In the genomic region with DNA sequence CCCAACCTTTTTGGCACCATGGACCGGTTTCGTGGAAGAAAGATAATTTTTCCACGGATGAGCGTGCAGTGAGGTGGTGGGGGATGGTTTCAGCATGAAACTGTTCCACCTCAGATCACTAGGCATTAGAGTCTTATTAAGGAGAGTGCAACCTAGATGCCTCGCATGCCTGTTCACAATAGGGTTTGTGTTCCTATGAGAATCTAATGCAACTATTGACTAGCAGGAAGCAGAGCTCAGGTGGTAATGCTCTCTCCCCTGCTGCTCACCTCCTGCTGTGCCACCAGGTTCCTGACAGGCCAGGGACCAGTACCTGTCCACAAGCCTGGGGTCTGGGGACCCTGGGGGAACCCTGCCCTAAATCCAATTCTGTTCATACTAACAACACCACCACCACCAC, we compare ENCODE assay signal across 29 cellular contexts.
"Had no signal": no experiment of that assay in that cellular context is flagged by ENCODE, and none has a peak within 500 bp of the region (broad histone marks: within the 10 kb centered on the region; RNA-seq: fewer than 3 reads in every experiment).

No MANE protein-coding gene starts in this region.

- H3K9me3 ChIP-seq: ovary, psoas muscle, right lobe of liver, sigmoid colon, stomach, thoracic aorta, thyroid gland, transverse colon, upper lobe of right lung, uterus had no signal

- H3K27ac Mint-ChIP-seq: naive thymus-derived CD8-positive, alpha-beta T cell; natural killer cell treated with Interleukin-12 subunit alpha and Interleukin-12 subunit beta and Interleukin-15 and Interleukin-18, amount 100 ng/mL, for 72 hours; nephron progenitor cell; progenitor cell of endocrine pancreas; stimulated activated effector memory CD8-positive, alpha-beta T cell treated with anti-CD3 and anti-CD28 coated beads, Interleukin-12 subunit alpha, Interleukin-12 subunit beta, amount 100 ng/mL, for 72 hours; stimulated activated naive B cell treated with anti-CD40 and anti-IgM and Interleukin-4, amounts not matched to agents 10 μg/mL and 1 μg/mL and 100 μg/mL, for 72 hours; stimulated activated naive CD8-positive, alpha-beta T cell treated with anti-CD3 and anti-CD28 coated beads, Interleukin-15, Interleukin-2, amounts not matched to agents 100 ng/mL and 50 ng/mL, for 24 hours; type B pancreatic cell had no signal

- H2AFZ ChIP-seq: parathyroid adenoma had no signal

- H3K27me3 ChIP-seq: ovary, right lobe of liver, sigmoid colon, stomach, thyroid gland, transverse colon, upper lobe of right lung, uterus had no signal

- H3K79me2 ChIP-seq: parathyroid adenoma had no signal

- H3K27me3 Mint-ChIP-seq: progenitor cell of endocrine pancreas, type B pancreatic cell had no signal

- H3K36me3 Mint-ChIP-seq: naive thymus-derived CD8-positive, alpha-beta T cell; natural killer cell treated with Interleukin-12 subunit alpha and Interleukin-12 subunit beta and Interleukin-15 and Interleukin-18, amount 100 ng/mL, for 72 hours; stimulated activated effector memory CD8-positive, alpha-beta T cell treated with anti-CD3 and anti-CD28 coated beads, Interleukin-12 subunit alpha, Interleukin-12 subunit beta, amount 100 ng/mL, for 72 hours; stimulated activated naive B cell treated with anti-CD40 and anti-IgM and Interleukin-4, amounts not matched to agents 10 μg/mL and 1 μg/mL and 100 μg/mL, for 72 hours; type B pancreatic cell had no signal

- DNase-seq: naive thymus-derived CD8-positive, alpha-beta T cell; nephron progenitor cell; occipital lobe; ovary; posterior cingulate gyrus; psoas muscle; right cardiac atrium; right lobe of liver; sigmoid colon; small intestine; stimulated activated CD4-positive, alpha-beta T cell treated with anti-CD3 and anti-CD28 coated beads, Interleukin-15, amount 100 ng/mL, for 24 hours; stimulated activated CD4-positive, alpha-beta T cell treated with anti-CD3 and anti-CD28 coated beads, Interleukin-2, amount 100 ng/mL, for 24 hours; stimulated activated CD4-positive, alpha-beta T cell treated with anti-CD3 and anti-CD28 coated beads, Interleukin-2, amount 100 ng/mL, for 48 hours; stimulated activated CD4-positive, alpha-beta T cell treated with anti-CD3 and anti-CD28 coated beads, Interleukin-4, amount 100 ng/mL, for 24 hours; stimulated activated naive B cell treated with anti-CD40 and anti-IgM and Interleukin-4, amounts not matched to agents 10 μg/mL and 1 μg/mL and 100 μg/mL, for 72 hours; stimulated activated naive CD4-positive, alpha-beta T cell treated with Interleukin-2 at 50 U/mL for 16 hours; stomach; thyroid gland; transverse colon; upper lobe of right lung; uterus had no signal

- H3K9me3 Mint-ChIP-seq: natural killer cell treated with Interleukin-12 subunit alpha and Interleukin-12 subunit beta and Interleukin-15 and Interleukin-18, amount 100 ng/mL, for 72 hours; nephron progenitor cell; stimulated activated effector memory CD8-positive, alpha-beta T cell treated with anti-CD3 and anti-CD28 coated beads, Interleukin-12 subunit alpha, Interleukin-12 subunit beta, amount 100 ng/mL, for 72 hours; stimulated activated naive B cell treated with anti-CD40 and anti-IgM and Interleukin-4, amounts not matched to agents 10 μg/mL and 1 μg/mL and 100 μg/mL, for 72 hours; stimulated activated naive CD8-positive, alpha-beta T cell treated with anti-CD3 and anti-CD28 coated beads, Interleukin-15, Interleukin-2, amounts not matched to agents 100 ng/mL and 50 ng/mL, for 24 hours; type B pancreatic cell had no signal

- H3K4me1 Mint-ChIP-seq: naive thymus-derived CD8-positive, alpha-beta T cell; nephron progenitor cell; neural crest cell; stimulated activated effector memory CD8-positive, alpha-beta T cell treated with anti-CD3 and anti-CD28 coated beads, Interleukin-12 subunit alpha, Interleukin-12 subunit beta, amount 100 ng/mL, for 72 hours; stimulated activated naive B cell treated with anti-CD40 and anti-IgM and Interleukin-4, amounts not matched to agents 10 μg/mL and 1 μg/mL and 100 μg/mL, for 72 hours had no signal

- ATAC-seq: naive thymus-derived CD8-positive, alpha-beta T cell; natural killer cell treated with Interleukin-12 subunit alpha and Interleukin-12 subunit beta and Interleukin-15 and Interleukin-18, amount 100 ng/mL, for 72 hours; psoas muscle; right cardiac atrium; right lobe of liver; stimulated activated effector memory CD8-positive, alpha-beta T cell treated with anti-CD3 and anti-CD28 coated beads, Interleukin-12 subunit alpha, Interleukin-12 subunit beta, amount 100 ng/mL, for 72 hours; stimulated activated naive B cell treated with anti-CD40 and anti-IgM and Interleukin-4, amounts not matched to agents 10 μg/mL and 1 μg/mL and 100 μg/mL, for 72 hours; upper lobe of right lung had no signal

- H3K36me3 ChIP-seq: ovary, right lobe of liver, sigmoid colon, stomach, thoracic aorta, thyroid gland, transverse colon, upper lobe of right lung, uterus had no signal

- H3K4me1 ChIP-seq: parathyroid adenoma, psoas muscle, right lobe of liver, sigmoid colon, stomach, thyroid gland, transverse colon, upper lobe of right lung, uterus had no signal

- H3K4me3 ChIP-seq: ovary, psoas muscle, right lobe of liver, sigmoid colon, stomach, thoracic aorta, thyroid gland, transverse colon, upper lobe of right lung, uterus had no signal

- H3K9ac ChIP-seq: parathyroid adenoma had no signal

- H3K4me3 Mint-ChIP-seq: naive thymus-derived CD8-positive, alpha-beta T cell; natural killer cell treated with Interleukin-12 subunit alpha and Interleukin-12 subunit beta and Interleukin-15 and Interleukin-18, amount 100 ng/mL, for 72 hours; nephron progenitor cell; neural crest cell; stimulated activated effector memory CD8-positive, alpha-beta T cell treated with anti-CD3 and anti-CD28 coated beads, Interleukin-12 subunit alpha, Interleukin-12 subunit beta, amount 100 ng/mL, for 72 hours; stimulated activated naive B cell treated with anti-CD40 and anti-IgM and Interleukin-4, amounts not matched to agents 10 μg/mL and 1 μg/mL and 100 μg/mL, for 72 hours; stimulated activated naive CD8-positive, alpha-beta T cell treated with anti-CD3 and anti-CD28 coated beads, Interleukin-15, Interleukin-2, amounts not matched to agents 100 ng/mL and 50 ng/mL, for 24 hours; type B pancreatic cell had no signal

- H3K27ac ChIP-seq: ovary, parathyroid adenoma, psoas muscle, right lobe of liver, sigmoid colon, stomach, thoracic aorta, thyroid gland, transverse colon, upper lobe of right lung, uterus had no signal
